ENCODE assay signal across 1 cellular context in the genomic region with DNA sequence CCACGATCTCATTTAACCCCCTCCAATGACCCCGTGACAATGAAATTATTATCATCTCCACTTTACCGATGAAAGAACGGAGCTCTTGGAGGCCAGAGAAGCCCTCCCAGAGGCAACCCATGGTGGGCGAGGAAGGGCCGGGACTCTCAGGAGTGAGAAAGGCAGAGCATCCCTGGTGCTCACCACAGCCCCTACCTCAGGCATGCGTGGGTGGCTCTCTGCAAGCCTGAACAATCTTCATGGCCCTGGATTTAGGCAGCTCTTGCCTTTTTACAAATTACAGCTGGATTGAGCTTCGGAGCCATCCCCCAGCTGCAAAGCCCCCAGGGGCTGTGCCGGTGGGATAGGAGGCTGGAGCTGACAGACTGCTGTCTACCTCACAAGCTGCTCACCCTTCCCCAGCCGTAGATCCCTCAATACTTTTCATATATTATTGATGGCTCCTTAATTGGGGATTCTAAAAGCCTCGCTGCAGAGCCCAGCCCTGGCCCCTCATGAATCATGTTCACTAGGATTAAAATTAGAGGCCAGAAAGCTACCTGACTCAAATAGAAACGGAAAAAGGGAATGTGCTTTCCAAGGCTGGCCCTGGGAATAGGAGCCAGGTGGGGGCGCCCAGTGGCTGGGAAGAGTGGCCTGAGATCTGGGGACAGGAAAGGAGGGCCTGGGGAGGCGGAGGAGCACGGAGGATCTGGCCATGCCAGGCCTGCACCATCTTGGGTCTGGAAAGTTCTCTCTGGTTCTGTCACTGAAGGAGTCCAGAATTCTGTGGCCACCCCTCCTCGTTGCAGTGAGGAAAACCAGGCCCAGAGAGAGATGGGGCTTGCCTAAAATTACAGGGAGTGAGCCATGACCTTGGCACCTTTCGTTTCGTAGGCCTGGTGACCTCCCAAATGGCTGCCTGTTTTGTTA.
TF ChIP-seq lines count a peak whose summit lies in the region.

No MANE protein-coding gene starts in this region.

TF ChIP-seq in H1, 55 proteins besides CTCF, POLR2A, EP300 and RAD21:
- TF ChIP-seq NRF1 (IDR thresholded peaks at IDR 0.05; ENCODE audit: low read depth, low read length) (no peak), CEBPB (IDR thresholded peaks at IDR 0.05; ENCODE audit: low read depth, low read length) (no peak), NANOG (IDR thresholded peaks at IDR 0.05; ENCODE audit: insufficient read depth, low read depth, low read length, poor library complexity, severe bottlenecking) (no peak), MAFK (IDR thresholded peaks at IDR 0.05; ENCODE audit: low read depth, low read length) (no peak)
- TF ChIP-seq, protein P1, sequence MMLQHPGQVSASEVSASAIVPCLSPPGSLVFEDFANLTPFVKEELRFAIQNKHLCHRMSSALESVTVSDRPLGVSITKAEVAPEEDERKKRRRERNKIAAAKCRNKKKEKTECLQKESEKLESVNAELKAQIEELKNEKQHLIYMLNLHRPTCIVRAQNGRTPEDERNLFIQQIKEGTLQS (IDR thresholded peaks at IDR 0.05; ENCODE audit: insufficient read depth, low read depth, low read length): no peak
